Comparison of ENCODE assay signal across 15 cellular contexts in genomic region chr13:27789153-27789494, GRCh38. TPM values are rescaled to one million over a fixed set of nuclear protein-coding genes. Genes with fewer than 3 reads are reported as not detected.
DNase-seq lines count a peak whose midpoint lies in the region; ATAC-seq lines count a peak whose summit lies in the region.
"Had no signal": no experiment of that assay in that cellular context is flagged by ENCODE, and none has a peak within 500 bp of the region (broad histone marks: within the 10 kb centered on the region; RNA-seq: fewer than 3 reads in every experiment).

No MANE protein-coding gene starts in this region.

- H3K27ac Mint-ChIP-seq in activated T-cell treated with anti-CD3 and anti-CD28 coated beads, Interleukin-2, amount 50 U/mL, for 24 hours: no peak overlapping the region
- H3K27ac Mint-ChIP-seq in central memory CD8-positive, alpha-beta T cell (ENCODE audit: low read depth): no peak overlapping the region

- H3K36me3 ChIP-seq in neuronal stem cell (replicated peaks in 1 of 2; ENCODE audit: control insufficient read depth in 2 of 2, insufficient read depth in 2 of 2, low read length in 2 of 2): no peaks in the 10 kb centered on the region
- H3K36me3 ChIP-seq: gastroesophageal sphincter, tibial nerve had no signal

- no peak overlapping the region for H2BK120ac ChIP-seq in neuronal stem cell (ENCODE audit: low read depth, low read length)

- H4K91ac ChIP-seq in neuronal stem cell (ENCODE audit: low read depth, low read length, poor library complexity): no peak overlapping the region

- DNase-seq in activated T-cell treated with anti-CD3 and anti-CD28 coated beads, Interleukin-2, amount 50 U/mL, for 24 hours: no peak
- DNase-seq in activated T-cell treated with anti-CD3 and anti-CD28 coated beads for 4 hours (no peak), NOMO-1 treated with dmso at 0.1 percent for 144 hours (lab: John Stamatoyannopoulos, UW; ENCODE audit: unreplicated experiment) (peak; percentile 20), neuronal stem cell (ENCODE audit: low spot score) (no peak), NCI-H748 treated with DMSO at 0.1 percent for 48 hours (lab: John Stamatoyannopoulos, UW) (no peak), NCI-H345 (lab: John Stamatoyannopoulos, UW) (no peak)
- DNase-seq in central memory CD8-positive, alpha-beta T cell (ENCODE audit: low spot score in 2 of 2): no peak
- DNase-seq: activated CD4-positive, alpha-beta T cell treated with anti-CD3 and anti-CD28 coated beads for 48 hours; activated naive CD4-positive, alpha-beta T cell treated with anti-CD3 and anti-CD28 coated beads, Interleukin-2, amount 50 U/mL, for 16 hours; midbrain; MV-4-11; posterior cingulate gyrus had no signal

- H3K9me3 ChIP-seq in neuronal stem cell (replicated peaks in 1 of 2; ENCODE audit: control insufficient read depth in 2 of 2, insufficient read depth in 1 of 2, low read depth in 1 of 2, low read length in 2 of 2): peaks cover 0 to 2% of the 10 kb centered on the region in 2 donors
- H3K9me3 ChIP-seq: gastroesophageal sphincter had no signal

- H3K18ac ChIP-seq in neuronal stem cell (ENCODE audit: low read length): no peak overlapping the region

- peak overlapping the region; percentile 84 for H2AFZ ChIP-seq in neuronal stem cell (ENCODE audit: low read length)

- H3K4me2 ChIP-seq in neuronal stem cell (ENCODE audit: insufficient read depth, low read length, poor library complexity, severe bottlenecking): no peak overlapping the region

- ATAC-seq in central memory CD8-positive, alpha-beta T cell (replicated peaks; ENCODE audit: extremely low read depth, poor library complexity, severe bottlenecking): no peak
- no peak for ATAC-seq in GM21717 (IDR thresholded peaks at IDR 0.05; ENCODE audit: unreplicated experiment)
- ATAC-seq: gastroesophageal sphincter had no signal

- H3K4me3 ChIP-seq in neuronal stem cell (ENCODE audit: low read length in 2 of 2): peak overlapping the region in 1 of 2 donors; percentile 3

- H3K27ac ChIP-seq in neuronal stem cell (replicated peaks; ENCODE audit: low read length): no peak overlapping the region
- H3K27ac ChIP-seq: gastroesophageal sphincter, tibial nerve had no signal

- no peak overlapping the region for H3K4ac ChIP-seq in neuronal stem cell (ENCODE audit: low read length)

- H3K9ac ChIP-seq in neuronal stem cell (ENCODE audit: low read depth, low read length, poor library complexity): no peak overlapping the region

- H2BK15ac ChIP-seq in neuronal stem cell (ENCODE audit: low read length): no peak overlapping the region

- H3K14ac ChIP-seq in neuronal stem cell (ENCODE audit: low read length): no peak overlapping the region

- H4K8ac ChIP-seq in neuronal stem cell (ENCODE audit: low read depth, low read length): no peak overlapping the region

- H3K79me1 ChIP-seq in neuronal stem cell (ENCODE audit: low read depth, low read length): no peaks in the 10 kb centered on the region

- peaks cover 33% of the 10 kb centered on the region for H3K4me1 Mint-ChIP-seq in activated T-cell treated with anti-CD3 and anti-CD28 coated beads, Interleukin-2, amount 50 U/mL, for 24 hours (ENCODE audit: low read depth)
- H3K4me1 Mint-ChIP-seq in central memory CD8-positive, alpha-beta T cell: peaks cover 37% of the 10 kb centered on the region

- peak overlapping the region; percentile 61 for H3K4me3 Mint-ChIP-seq in activated T-cell treated with anti-CD3 and anti-CD28 coated beads, Interleukin-2, amount 50 U/mL, for 24 hours
- peak overlapping the region; percentile 71 for H3K4me3 Mint-ChIP-seq in central memory CD8-positive, alpha-beta T cell

- H3K23ac ChIP-seq in neuronal stem cell (ENCODE audit: low read depth, low read length, poor library complexity): no peak overlapping the region

- peaks cover 78% of the 10 kb centered on the region for H3K27me3 Mint-ChIP-seq in activated T-cell treated with anti-CD3 and anti-CD28 coated beads, Interleukin-2, amount 50 U/mL, for 24 hours
- H3K27me3 Mint-ChIP-seq in central memory CD8-positive, alpha-beta T cell: peaks cover 76% of the 10 kb centered on the region

- H3K36me3 Mint-ChIP-seq in activated T-cell treated with anti-CD3 and anti-CD28 coated beads, Interleukin-2, amount 50 U/mL, for 24 hours (ENCODE audit: low read depth): no peaks in the 10 kb centered on the region
- peaks cover 1% of the 10 kb centered on the region for H3K36me3 Mint-ChIP-seq in central memory CD8-positive, alpha-beta T cell (ENCODE audit: insufficient read depth)

- no CpG with 5 or more reads among the region's 6 CpGs for WGBS in neuronal stem cell (ENCODE audit: extremely low coverage in 2 of 2, insufficient read length in 2 of 2, insufficient replicate concordance in 1 of 2), 2 donors

- H2BK5ac ChIP-seq in neuronal stem cell (ENCODE audit: low read length): no peak overlapping the region

- H3K27me3 ChIP-seq in neuronal stem cell (ENCODE audit: control insufficient read depth in 3 of 3, insufficient read depth in 3 of 3, low read depth in 1 of 3, low read length in 3 of 3): peaks cover 43 to 74% (median 62%) of the 10 kb centered on the region in 3 experiments

- peaks cover 3 to 16% of the 10 kb centered on the region in 2 donors for H3K4me1 ChIP-seq in neuronal stem cell (ENCODE audit: control insufficient read depth in 2 of 2, insufficient read depth in 1 of 2, low read depth in 1 of 2, low read length in 2 of 2)

- H2AK5ac ChIP-seq in neuronal stem cell (ENCODE audit: low read depth, low read length): no peak overlapping the region

- no peaks in the 10 kb centered on the region for H3K9me3 Mint-ChIP-seq in activated T-cell treated with anti-CD3 and anti-CD28 coated beads, Interleukin-2, amount 50 U/mL, for 24 hours
- no peaks in the 10 kb centered on the region for H3K9me3 Mint-ChIP-seq in central memory CD8-positive, alpha-beta T cell

- no peak overlapping the region for H2BK12ac ChIP-seq in neuronal stem cell (ENCODE audit: low read length)

RNA-seq across cellular contexts. Expression of gene GSX1, which starts 3.2 kb away (rescaled TPM):
- polyA plus RNA-seq in neuronal stem cell (2013, experiment 1 of 2): not detected
- polyA plus RNA-seq in neuronal stem cell (2013, experiment 2 of 2): not detected
